1 cellular context compared by ENCODE assay signal in the genomic region with DNA sequence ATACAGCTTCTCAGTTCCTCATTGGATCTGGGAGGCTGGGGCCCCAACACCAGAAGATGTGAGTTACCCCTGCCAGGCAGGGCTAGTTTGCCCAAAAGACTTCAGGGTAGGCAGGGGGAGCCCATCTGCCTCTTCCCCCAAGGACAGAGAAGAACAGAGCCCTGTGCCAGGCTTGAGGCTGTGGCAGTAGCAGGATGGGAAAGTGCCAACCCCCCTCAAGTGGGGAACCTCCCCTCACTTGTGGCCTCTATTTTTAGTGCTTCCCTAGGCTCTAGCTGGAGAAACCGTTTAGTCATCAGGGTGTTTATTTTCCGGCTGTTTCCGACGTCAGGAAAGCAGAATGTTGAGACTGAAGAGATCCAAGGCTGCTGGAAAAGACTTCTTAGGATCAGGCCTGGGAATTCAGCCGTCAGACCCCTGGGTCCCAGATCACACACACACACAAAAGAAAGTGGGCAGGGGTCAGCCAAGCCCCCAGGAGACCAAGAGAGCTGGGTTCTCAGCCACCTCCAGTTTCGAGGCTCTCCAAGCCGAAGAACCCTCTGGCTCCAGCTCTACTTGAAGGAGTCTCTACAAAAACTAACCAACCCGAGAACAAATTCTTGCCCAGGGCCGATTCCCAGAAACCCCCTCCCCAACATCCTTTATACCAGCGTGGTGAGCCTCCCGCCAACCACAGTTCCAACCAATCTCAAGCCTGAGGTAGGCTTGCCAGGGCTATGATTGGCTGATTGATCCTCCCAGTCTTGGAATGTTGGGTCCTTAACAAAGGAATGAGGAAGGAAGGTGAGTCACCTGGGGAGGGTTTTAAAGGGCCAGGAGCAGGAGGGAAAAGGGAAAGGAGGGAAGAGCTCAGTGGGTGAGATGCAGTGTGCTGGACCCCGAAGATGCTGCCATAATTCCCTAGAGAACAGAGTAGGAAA.
TF ChIP-seq lines count a peak whose summit lies in the region.

No MANE protein-coding gene starts in this region.

TF ChIP-seq in HEK293, 187 proteins besides CTCF, POLR2A, EP300 and RAD21 (continued from another document and continues in another):
- TF ChIP-seq, protein P1, sequence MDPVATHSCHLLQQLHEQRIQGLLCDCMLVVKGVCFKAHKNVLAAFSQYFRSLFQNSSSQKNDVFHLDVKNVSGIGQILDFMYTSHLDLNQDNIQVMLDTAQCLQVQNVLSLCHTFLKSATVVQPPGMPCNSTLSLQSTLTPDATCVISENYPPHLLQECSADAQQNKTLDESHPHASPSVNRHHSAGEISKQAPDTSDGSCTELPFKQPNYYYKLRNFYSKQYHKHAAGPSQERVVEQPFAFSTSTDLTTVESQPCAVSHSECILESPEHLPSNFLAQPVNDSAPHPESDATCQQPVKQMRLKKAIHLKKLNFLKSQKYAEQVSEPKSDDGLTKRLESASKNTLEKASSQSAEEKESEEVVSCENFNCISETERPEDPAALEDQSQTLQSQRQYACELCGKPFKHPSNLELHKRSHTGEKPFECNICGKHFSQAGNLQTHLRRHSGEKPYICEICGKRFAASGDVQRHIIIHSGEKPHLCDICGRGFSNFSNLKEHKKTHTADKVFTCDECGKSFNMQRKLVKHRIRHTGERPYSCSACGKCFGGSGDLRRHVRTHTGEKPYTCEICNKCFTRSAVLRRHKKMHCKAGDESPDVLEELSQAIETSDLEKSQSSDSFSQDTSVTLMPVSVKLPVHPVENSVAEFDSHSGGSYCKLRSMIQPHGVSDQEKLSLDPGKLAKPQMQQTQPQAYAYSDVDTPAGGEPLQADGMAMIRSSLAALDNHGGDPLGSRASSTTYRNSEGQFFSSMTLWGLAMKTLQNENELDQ (tag by site-specific recombination; IDR thresholded peaks at IDR 0.05; ENCODE audit: low read depth) = no peak
- TF ChIP-seq ZNF585B (tag by site-specific recombination; IDR thresholded peaks at IDR 0.05) = no peak
- TF ChIP-seq, protein P2, sequence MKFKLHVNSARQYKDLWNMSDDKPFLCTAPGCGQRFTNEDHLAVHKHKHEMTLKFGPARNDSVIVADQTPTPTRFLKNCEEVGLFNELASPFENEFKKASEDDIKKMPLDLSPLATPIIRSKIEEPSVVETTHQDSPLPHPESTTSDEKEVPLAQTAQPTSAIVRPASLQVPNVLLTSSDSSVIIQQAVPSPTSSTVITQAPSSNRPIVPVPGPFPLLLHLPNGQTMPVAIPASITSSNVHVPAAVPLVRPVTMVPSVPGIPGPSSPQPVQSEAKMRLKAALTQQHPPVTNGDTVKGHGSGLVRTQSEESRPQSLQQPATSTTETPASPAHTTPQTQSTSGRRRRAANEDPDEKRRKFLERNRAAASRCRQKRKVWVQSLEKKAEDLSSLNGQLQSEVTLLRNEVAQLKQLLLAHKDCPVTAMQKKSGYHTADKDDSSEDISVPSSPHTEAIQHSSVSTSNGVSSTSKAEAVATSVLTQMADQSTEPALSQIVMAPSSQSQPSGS (tag by site-specific recombination; IDR thresholded peaks at IDR 0.05; ENCODE audit: low read depth) = no peak
- TF ChIP-seq ZFP41 (tag by site-specific recombination; IDR thresholded peaks at IDR 0.05; ENCODE audit: borderline replicate concordance) = no peak
- TF ChIP-seq ZBTB21 (tag by site-specific recombination; IDR thresholded peaks at IDR 0.05) = 0 out of 2 replicates have a peak, but pooled peaks have one; percentile 8
- no peak for TF ChIP-seq HOXD13 (CRISPR knock-in tag; IDR thresholded peaks at IDR 0.05; ENCODE audit: borderline replicate concordance)
- peak; percentile 55; the same call in 1 of the 2 replicates for TF ChIP-seq ZNF600 (tag by site-specific recombination; IDR thresholded peaks at IDR 0.05)
- no peak for TF ChIP-seq ZNF791 (tag by site-specific recombination; IDR thresholded peaks at IDR 0.05)
- TF ChIP-seq ZNF596 (tag by site-specific recombination; IDR thresholded peaks at IDR 0.05) = no peak
- TF ChIP-seq, protein P3, sequence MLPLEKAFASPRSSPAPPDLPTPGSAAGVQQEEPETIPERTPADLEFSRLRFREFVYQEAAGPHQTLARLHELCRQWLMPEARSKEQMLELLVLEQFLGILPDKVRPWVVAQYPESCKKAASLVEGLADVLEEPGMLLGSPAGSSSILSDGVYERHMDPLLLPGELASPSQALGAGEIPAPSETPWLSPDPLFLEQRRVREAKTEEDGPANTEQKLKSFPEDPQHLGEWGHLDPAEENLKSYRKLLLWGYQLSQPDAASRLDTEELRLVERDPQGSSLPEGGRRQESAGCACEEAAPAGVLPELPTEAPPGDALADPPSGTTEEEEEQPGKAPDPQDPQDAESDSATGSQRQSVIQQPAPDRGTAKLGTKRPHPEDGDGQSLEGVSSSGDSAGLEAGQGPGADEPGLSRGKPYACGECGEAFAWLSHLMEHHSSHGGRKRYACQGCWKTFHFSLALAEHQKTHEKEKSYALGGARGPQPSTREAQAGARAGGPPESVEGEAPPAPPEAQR (tag by site-specific recombination; IDR thresholded peaks at IDR 0.05) = no peak
- no peak for TF ChIP-seq ZNF776 (tag by site-specific recombination; IDR thresholded peaks at IDR 0.05; ENCODE audit: borderline replicate concordance)
- TF ChIP-seq, protein P4, sequence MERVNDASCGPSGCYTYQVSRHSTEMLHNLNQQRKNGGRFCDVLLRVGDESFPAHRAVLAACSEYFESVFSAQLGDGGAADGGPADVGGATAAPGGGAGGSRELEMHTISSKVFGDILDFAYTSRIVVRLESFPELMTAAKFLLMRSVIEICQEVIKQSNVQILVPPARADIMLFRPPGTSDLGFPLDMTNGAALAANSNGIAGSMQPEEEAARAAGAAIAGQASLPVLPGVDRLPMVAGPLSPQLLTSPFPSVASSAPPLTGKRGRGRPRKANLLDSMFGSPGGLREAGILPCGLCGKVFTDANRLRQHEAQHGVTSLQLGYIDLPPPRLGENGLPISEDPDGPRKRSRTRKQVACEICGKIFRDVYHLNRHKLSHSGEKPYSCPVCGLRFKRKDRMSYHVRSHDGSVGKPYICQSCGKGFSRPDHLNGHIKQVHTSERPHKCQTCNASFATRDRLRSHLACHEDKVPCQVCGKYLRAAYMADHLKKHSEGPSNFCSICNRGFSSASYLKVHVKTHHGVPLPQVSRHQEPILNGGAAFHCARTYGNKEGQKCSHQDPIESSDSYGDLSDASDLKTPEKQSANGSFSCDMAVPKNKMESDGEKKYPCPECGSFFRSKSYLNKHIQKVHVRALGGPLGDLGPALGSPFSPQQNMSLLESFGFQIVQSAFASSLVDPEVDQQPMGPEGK (tag by site-specific recombination; IDR thresholded peaks at IDR 0.05) = no peak
- TF ChIP-seq ZNF549 (tag by site-specific recombination; IDR thresholded peaks at IDR 0.05) = no peak
- TF ChIP-seq, protein P5, sequence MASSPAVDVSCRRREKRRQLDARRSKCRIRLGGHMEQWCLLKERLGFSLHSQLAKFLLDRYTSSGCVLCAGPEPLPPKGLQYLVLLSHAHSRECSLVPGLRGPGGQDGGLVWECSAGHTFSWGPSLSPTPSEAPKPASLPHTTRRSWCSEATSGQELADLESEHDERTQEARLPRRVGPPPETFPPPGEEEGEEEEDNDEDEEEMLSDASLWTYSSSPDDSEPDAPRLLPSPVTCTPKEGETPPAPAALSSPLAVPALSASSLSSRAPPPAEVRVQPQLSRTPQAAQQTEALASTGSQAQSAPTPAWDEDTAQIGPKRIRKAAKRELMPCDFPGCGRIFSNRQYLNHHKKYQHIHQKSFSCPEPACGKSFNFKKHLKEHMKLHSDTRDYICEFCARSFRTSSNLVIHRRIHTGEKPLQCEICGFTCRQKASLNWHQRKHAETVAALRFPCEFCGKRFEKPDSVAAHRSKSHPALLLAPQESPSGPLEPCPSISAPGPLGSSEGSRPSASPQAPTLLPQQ (tag by site-specific recombination; IDR thresholded peaks at IDR 0.05) = peak; percentile 58
- no peak for TF ChIP-seq ZEB2 (tag by site-specific recombination; IDR thresholded peaks at IDR 0.05)
- TF ChIP-seq KLF8 (tag by site-specific recombination; IDR thresholded peaks at IDR 0.05) = peak; percentile 79
- TF ChIP-seq SP2 (tag by site-specific recombination; IDR thresholded peaks at IDR 0.05) = peak; percentile 69
- TF ChIP-seq WT1 (tag by site-specific recombination; IDR thresholded peaks at IDR 0.05) = 0 out of 2 replicates have a peak, but pooled peaks have one; percentile 22
- TF ChIP-seq, protein P6, sequence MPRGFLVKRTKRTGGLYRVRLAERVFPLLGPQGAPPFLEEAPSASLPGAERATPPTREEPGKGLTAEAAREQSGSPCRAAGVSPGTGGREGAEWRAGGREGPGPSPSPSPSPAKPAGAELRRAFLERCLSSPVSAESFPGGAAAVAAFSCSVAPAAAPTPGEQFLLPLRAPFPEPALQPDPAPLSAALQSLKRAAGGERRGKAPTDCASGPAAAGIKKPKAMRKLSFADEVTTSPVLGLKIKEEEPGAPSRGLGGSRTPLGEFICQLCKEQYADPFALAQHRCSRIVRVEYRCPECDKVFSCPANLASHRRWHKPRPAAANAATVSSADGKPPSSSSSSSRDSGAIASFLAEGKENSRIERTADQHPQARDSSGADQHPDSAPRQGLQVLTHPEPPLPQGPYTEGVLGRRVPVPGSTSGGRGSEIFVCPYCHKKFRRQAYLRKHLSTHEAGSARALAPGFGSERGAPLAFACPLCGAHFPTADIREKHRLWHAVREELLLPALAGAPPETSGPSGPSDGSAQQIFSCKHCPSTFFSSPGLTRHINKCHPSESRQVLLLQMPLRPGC (tag by site-specific recombination; IDR thresholded peaks at IDR 0.05) = peak; percentile 91
- no peak for TF ChIP-seq FEZF1 (tag by site-specific recombination; IDR thresholded peaks at IDR 0.05)
- no peak for TF ChIP-seq ZNF140 (tag by site-specific recombination; IDR thresholded peaks at IDR 0.05)
- no peak for TF ChIP-seq ZBTB8A (tag by site-specific recombination; IDR thresholded peaks at IDR 0.05)
- TF ChIP-seq ZBTB1 (tag by site-specific recombination; IDR thresholded peaks at IDR 0.05) = no peak
- TF ChIP-seq ZNF175 (tag by site-specific recombination; IDR thresholded peaks at IDR 0.05) = no peak
- no peak for TF ChIP-seq ZNF830 (tag by site-specific recombination; IDR thresholded peaks at IDR 0.05; ENCODE audit: low read depth)
- no peak for TF ChIP-seq ZBTB7A (tag by site-specific recombination; IDR thresholded peaks at IDR 0.05; ENCODE audit: low read depth)
- 0 out of 2 replicates have a peak, but pooled peaks have one; percentile 6 for TF ChIP-seq SP7 (tag by site-specific recombination; IDR thresholded peaks at IDR 0.05)
- TF ChIP-seq, protein P7, sequence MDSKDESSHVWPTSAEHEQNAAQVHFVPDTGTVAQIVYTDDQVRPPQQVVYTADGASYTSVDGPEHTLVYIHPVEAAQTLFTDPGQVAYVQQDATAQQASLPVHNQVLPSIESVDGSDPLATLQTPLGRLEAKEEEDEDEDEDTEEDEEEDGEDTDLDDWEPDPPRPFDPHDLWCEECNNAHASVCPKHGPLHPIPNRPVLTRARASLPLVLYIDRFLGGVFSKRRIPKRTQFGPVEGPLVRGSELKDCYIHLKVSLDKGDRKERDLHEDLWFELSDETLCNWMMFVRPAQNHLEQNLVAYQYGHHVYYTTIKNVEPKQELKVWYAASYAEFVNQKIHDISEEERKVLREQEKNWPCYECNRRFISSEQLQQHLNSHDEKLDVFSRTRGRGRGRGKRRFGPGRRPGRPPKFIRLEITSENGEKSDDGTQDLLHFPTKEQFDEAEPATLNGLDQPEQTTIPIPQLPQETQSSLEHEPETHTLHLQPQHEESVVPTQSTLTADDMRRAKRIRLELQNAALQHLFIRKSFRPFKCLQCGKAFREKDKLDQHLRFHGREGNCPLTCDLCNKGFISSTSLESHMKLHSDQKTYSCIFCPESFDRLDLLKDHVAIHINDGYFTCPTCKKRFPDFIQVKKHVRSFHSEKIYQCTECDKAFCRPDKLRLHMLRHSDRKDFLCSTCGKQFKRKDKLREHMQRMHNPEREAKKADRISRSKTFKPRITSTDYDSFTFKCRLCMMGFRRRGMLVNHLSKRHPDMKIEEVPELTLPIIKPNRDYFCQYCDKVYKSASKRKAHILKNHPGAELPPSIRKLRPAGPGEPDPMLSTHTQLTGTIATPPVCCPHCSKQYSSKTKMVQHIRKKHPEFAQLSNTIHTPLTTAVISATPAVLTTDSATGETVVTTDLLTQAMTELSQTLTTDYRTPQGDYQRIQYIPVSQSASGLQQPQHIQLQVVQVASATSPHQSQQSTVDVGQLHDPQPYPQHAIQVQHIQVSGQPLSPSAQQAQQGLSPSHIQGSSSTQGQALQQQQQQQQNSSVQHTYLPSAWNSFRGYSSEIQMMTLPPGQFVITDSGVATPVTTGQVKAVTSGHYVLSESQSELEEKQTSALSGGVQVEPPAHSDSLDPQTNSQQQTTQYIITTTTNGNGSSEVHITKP (tag by site-specific recombination; IDR thresholded peaks at IDR 0.05) = no peak; the same call in 1 of the 2 replicates
- no peak for TF ChIP-seq ZNF174 (tag by site-specific recombination; IDR thresholded peaks at IDR 0.05)
- no peak for TF ChIP-seq ZNF112 (tag by site-specific recombination; IDR thresholded peaks at IDR 0.05)
- no peak for TF ChIP-seq ZXDB (tag by site-specific recombination; IDR thresholded peaks at IDR 0.05)
- TF ChIP-seq, protein P8, sequence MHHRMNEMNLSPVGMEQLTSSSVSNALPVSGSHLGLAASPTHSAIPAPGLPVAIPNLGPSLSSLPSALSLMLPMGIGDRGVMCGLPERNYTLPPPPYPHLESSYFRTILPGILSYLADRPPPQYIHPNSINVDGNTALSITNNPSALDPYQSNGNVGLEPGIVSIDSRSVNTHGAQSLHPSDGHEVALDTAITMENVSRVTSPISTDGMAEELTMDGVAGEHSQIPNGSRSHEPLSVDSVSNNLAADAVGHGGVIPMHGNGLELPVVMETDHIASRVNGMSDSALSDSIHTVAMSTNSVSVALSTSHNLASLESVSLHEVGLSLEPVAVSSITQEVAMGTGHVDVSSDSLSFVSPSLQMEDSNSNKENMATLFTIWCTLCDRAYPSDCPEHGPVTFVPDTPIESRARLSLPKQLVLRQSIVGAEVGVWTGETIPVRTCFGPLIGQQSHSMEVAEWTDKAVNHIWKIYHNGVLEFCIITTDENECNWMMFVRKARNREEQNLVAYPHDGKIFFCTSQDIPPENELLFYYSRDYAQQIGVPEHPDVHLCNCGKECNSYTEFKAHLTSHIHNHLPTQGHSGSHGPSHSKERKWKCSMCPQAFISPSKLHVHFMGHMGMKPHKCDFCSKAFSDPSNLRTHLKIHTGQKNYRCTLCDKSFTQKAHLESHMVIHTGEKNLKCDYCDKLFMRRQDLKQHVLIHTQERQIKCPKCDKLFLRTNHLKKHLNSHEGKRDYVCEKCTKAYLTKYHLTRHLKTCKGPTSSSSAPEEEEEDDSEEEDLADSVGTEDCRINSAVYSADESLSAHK (tag by site-specific recombination; IDR thresholded peaks at IDR 0.05) = peak; percentile 76
- TF ChIP-seq ZNF266 (tag by site-specific recombination; IDR thresholded peaks at IDR 0.05; ENCODE audit: low read depth) = no peak
- peak; percentile 57; the same call in 1 of the 2 replicates for TF ChIP-seq ZNF76 (tag by site-specific recombination; IDR thresholded peaks at IDR 0.05; ENCODE audit: borderline replicate concordance, low read depth)
- TF ChIP-seq, protein P9, sequence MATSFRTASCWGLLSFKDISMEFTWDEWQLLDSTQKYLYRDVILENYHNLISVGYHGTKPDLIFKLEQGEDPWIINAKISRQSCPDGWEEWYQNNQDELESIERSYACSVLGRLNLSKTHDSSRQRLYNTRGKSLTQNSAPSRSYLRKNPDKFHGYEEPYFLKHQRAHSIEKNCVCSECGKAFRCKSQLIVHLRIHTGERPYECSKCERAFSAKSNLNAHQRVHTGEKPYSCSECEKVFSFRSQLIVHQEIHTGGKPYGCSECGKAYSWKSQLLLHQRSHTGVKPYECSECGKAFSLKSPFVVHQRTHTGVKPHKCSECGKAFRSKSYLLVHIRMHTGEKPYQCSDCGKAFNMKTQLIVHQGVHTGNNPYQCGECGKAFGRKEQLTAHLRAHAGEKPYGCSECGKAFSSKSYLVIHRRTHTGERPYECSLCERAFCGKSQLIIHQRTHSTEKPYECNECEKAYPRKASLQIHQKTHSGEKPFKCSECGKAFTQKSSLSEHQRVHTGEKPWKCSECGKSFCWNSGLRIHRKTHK (tag by site-specific recombination; IDR thresholded peaks at IDR 0.05) = no peak
- no peak for TF ChIP-seq ZNF138 (tag by site-specific recombination; IDR thresholded peaks at IDR 0.05; ENCODE audit: borderline replicate concordance)
- TF ChIP-seq SCRT1 (tag by site-specific recombination; IDR thresholded peaks at IDR 0.05; ENCODE audit: borderline replicate concordance) = no peak
- no peak for TF ChIP-seq ZNF350 (tag by site-specific recombination; IDR thresholded peaks at IDR 0.05)
